Comparison of ENCODE assay signal across 8 cellular contexts in the genomic region with DNA sequence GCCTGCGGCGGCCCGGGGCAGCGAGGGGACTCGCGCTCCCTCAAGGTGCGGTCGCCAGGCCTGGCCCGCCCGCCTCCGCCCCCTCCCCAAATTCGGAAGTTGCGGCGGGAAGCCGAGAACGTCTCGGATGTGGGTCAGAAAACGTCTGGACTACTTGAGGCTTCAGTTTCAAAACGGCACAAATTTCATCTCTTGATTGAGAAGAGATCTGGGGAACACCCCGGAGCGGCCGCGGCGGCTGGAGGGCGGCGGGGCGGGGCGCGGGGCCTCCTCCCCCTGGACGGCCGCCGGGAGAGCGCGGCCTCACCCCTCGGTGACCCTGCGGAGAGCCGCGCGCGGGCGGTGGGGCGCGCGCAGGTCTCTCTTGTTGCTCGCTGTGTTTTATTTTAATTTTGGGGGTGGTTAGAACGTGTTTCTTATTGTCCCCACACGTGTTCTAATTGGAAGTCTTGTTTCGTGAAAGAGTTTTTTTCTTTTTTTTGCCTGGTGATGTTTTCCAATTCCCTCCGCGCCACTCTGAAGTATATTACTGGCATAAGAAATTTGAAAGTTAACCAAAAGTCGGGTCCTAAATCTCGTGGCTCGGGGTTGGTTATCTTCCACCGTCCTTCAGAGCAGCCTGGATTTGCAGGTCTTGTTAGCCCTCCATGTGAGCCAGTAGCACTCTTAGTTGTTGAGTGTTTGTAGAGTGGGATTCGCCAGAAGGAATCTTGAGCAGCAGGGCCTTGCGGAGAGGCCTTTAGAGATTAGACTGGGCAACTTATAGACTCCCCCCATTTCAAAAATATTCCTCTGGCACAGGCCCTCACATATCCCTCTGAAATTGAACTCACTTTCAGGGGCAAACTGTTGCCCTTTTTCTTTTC. TPM values are rescaled to one million over a fixed set of nuclear protein-coding genes. Genes with fewer than 3 reads are reported as not detected.
DNase-seq lines count a peak whose midpoint lies in the region; ATAC-seq and TF ChIP-seq lines count a peak whose summit lies in the region.

No MANE protein-coding gene starts in this region.

- peaks cover 4% of the 10 kb centered on the region for H3K27me3 Mint-ChIP-seq in activated CD4-positive, alpha-beta T cell treated with anti-CD3 and anti-CD28 coated beads for 36 hours
- H3K27me3 Mint-ChIP-seq in endothelial cell (ENCODE audit: unreplicated experiment) = peaks cover 7% of the 10 kb centered on the region

- no peak overlapping the region for H3K9ac ChIP-seq in rectal smooth muscle tissue (ENCODE audit: low read length)

- peaks cover 3% of the 10 kb centered on the region for H3K36me3 Mint-ChIP-seq in activated CD4-positive, alpha-beta T cell treated with anti-CD3 and anti-CD28 coated beads for 36 hours (ENCODE audit: low read depth)
- H3K36me3 Mint-ChIP-seq in endothelial cell (ENCODE audit: low read depth, unreplicated experiment) = no peaks in the 10 kb centered on the region

- H3K36me3 ChIP-seq in RWPE2 (ENCODE audit: low read depth) (no peaks in the 10 kb centered on the region), rectal smooth muscle tissue (ENCODE audit: control insufficient read depth, insufficient read depth, low read length) (peaks cover 3% of the 10 kb centered on the region)

- H3K9me3 Mint-ChIP-seq in activated CD4-positive, alpha-beta T cell treated with anti-CD3 and anti-CD28 coated beads for 36 hours (ENCODE audit: low read depth) = peaks cover 9% of the 10 kb centered on the region
- no peaks in the 10 kb centered on the region for H3K9me3 Mint-ChIP-seq in endothelial cell (ENCODE audit: unreplicated experiment)

- H3K27ac ChIP-seq in RWPE2 (ENCODE audit: poor library complexity, severe bottlenecking) (no peak overlapping the region), rectal smooth muscle tissue (ENCODE audit: low read depth, low read length) (no peak overlapping the region)

- H3K27me3 ChIP-seq in RWPE2 (ENCODE audit: insufficient read depth, poor library complexity, severe bottlenecking) (peaks cover 6% of the 10 kb centered on the region), rectal smooth muscle tissue (ENCODE audit: control insufficient read depth, insufficient read depth, low read length) (peaks cover 4% of the 10 kb centered on the region)

- H3K27ac Mint-ChIP-seq in activated CD4-positive, alpha-beta T cell treated with anti-CD3 and anti-CD28 coated beads for 36 hours = peak overlapping the region; percentile 70
- peak overlapping the region; percentile 68 for H3K27ac Mint-ChIP-seq in endothelial cell (ENCODE audit: unreplicated experiment)

- H3K4me3 Mint-ChIP-seq in activated CD4-positive, alpha-beta T cell treated with anti-CD3 and anti-CD28 coated beads for 36 hours = peak overlapping the region; percentile 78
- H3K4me3 Mint-ChIP-seq in endothelial cell (ENCODE audit: unreplicated experiment) = peak overlapping the region; percentile 90

- no peaks in the 10 kb centered on the region for H3K4me1 ChIP-seq in RWPE2 (ENCODE audit: insufficient read depth, poor library complexity, severe bottlenecking)
- H3K4me1 ChIP-seq in rectal smooth muscle tissue (ENCODE audit: control insufficient read depth, insufficient read depth, low read length) = no peaks in the 10 kb centered on the region

- peaks cover 39% of the 10 kb centered on the region for H3K4me1 Mint-ChIP-seq in activated CD4-positive, alpha-beta T cell treated with anti-CD3 and anti-CD28 coated beads for 36 hours
- peaks cover 6% of the 10 kb centered on the region for H3K4me1 Mint-ChIP-seq in endothelial cell (ENCODE audit: unreplicated experiment)

- peak; percentile 53 for DNase-seq in activated CD4-positive, alpha-beta T cell treated with anti-CD3 and anti-CD28 coated beads for 36 hours
- DNase-seq in activated CD4-positive, alpha-beta T cell treated with anti-CD3 and anti-CD28 coated beads, Interleukin-2, amount 50 U/mL, for 4 hours = no peak
- DNase-seq in RWPE2 (ENCODE audit: low spot score) = no peak
- DNase-seq in endothelial cell (ENCODE audit: low spot score) = no peak
- DNase-seq in kidney tubule cell (ENCODE audit: low spot score) = no peak
- no peak for DNase-seq in NCI-H2029 (lab: John Stamatoyannopoulos, UW)

- CTCF ChIA-PET in activated CD4-positive, alpha-beta T cell treated with anti-CD3 and anti-CD28 coated beads for 36 hours (lab: Charles Lee) = no interaction called here

- ATAC-seq in activated CD4-positive, alpha-beta T cell treated with anti-CD3 and anti-CD28 coated beads for 36 hours = no peak
- ATAC-seq in RWPE2 (ENCODE audit: low read depth) (no peak), HG03442 (IDR thresholded peaks at IDR 0.05; ENCODE audit: unreplicated experiment) (no peak)

- intact Hi-C loops in activated CD4-positive, alpha-beta T cell treated with anti-CD3 and anti-CD28 coated beads for 36 hours (cut with DNase I, micrococcal nuclease) = loop anchor here (2.0 to 10.0 kb wide), 7 partner anchors 52 to 815 kb away; partner anchors contain the start of genes DIP2A (in 1 of the 2) and PTTG1IP (in 1 of the 2)

- peaks cover under 1% of the 10 kb centered on the region for H3K9me3 ChIP-seq in RWPE2 (ENCODE audit: severe bottlenecking)

- peak overlapping the region; percentile 69 for H3K4me3 ChIP-seq in RWPE2 (ENCODE audit: severe bottlenecking)
- peak overlapping the region; percentile 29 for H3K4me3 ChIP-seq in rectal smooth muscle tissue (ENCODE audit: low read length)

- TF ChIP-seq CTCF in RWPE2 (IDR thresholded peaks at IDR 0.05; ENCODE audit: poor library complexity, severe bottlenecking) (no peak), endothelial cell (IDR thresholded peaks at IDR 0.05; ENCODE audit: unreplicated experiment) (no peak)

- POLR2A ChIA-PET in activated CD4-positive, alpha-beta T cell treated with anti-CD3 and anti-CD28 coated beads for 36 hours (lab: Charles Lee) = no interaction called here

RNA-seq across cellular contexts. Expression of gene PCBP3, which starts 0.7 kb away (rescaled TPM):
- total RNA-seq in activated CD4-positive, alpha-beta T cell treated with anti-CD3 and anti-CD28 coated beads for 36 hours = 10 to 100 TPM; 12.2 to 13.2 TPM
- 2.5 TPM for total RNA-seq in endothelial cell (ENCODE audit: unreplicated experiment)
